ENCODE assay signal across 7 cellular contexts in the genomic region with DNA sequence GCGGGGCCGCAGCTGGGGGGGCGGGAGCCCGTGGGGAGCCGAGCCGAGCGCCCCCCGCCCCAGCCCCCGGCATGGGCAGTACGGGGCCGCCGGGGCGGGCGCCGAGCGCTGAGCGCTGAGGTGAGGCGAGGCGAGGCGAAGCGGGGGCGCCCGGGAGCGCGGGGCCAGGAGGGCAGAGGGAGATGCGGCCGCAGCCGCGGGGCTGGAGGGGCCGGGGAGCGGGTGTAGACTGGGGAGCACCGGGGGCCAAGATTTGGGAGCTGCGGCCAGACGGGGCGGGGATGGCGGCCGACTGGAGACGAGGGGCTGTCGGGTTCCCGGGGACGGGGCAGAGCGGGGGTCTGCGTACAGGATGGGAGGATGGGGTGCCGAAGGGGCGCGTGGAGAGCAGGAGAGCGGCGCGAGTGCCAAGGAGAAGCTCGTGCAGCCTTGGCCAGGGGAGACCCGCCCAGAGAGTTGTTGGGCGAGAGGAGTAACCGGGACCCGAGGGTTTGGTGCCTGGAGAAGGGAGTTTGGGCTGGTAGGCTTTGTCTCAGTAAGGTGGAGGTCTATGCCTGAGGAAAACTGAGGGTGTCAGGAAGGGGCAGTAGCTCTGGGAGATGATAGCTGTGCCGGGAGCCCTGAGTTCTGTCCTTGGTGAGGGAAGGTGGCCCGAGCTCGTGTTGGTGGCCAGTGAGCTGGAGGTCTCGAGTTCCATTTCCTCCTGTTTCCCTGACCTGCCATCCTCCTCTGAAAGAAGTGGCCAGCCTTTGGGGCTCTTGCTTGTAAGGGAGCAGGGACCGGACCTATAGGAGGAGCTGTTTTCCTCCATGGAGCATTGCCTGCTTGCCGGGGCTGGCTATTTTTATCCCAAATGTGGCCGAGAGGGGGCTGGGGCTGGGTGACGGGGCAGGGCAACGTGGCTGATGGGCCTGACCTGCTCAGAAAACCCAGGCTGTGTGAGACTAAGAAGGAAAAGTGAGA. TPM values are rescaled to one million over a fixed set of nuclear protein-coding genes. Genes with fewer than 3 reads are reported as not detected.
DNase-seq lines count a peak whose midpoint lies in the region; ATAC-seq, FAIRE-seq and TF ChIP-seq lines count a peak whose summit lies in the region.

No MANE protein-coding gene starts in this region.

- H3K79me2 ChIP-seq in SU-DHL-6 (ENCODE audit: insufficient read depth, low read length) = no peaks in the 10 kb centered on the region

- no peak overlapping the region for H3K27ac ChIP-seq in SU-DHL-6 (ENCODE audit: low read depth, low read length)
- peak overlapping the region; percentile 86 for H3K27ac ChIP-seq in colonic mucosa
- H3K27ac ChIP-seq in kidney (ENCODE audit: low read depth in 2 of 2, low read length in 2 of 2) = peak overlapping the region; percentile 72 to 73
- H3K27ac ChIP-seq in small intestine (ENCODE audit: low read depth in 1 of 2, low read length in 1 of 2) = peak overlapping the region; percentile 78 to 91

- TF ChIP-seq CTCF in SU-DHL-6 (IDR thresholded peaks at IDR 0.05; ENCODE audit: insufficient read depth, low read length, poor library complexity, severe bottlenecking) = no peak
- no peak for TF ChIP-seq CTCF in colonic mucosa (IDR thresholded peaks at IDR 0.05)
- peak; percentile 18 for TF ChIP-seq CTCF in kidney (IDR thresholded peaks at IDR 0.05; ENCODE audit: borderline replicate concordance, extremely low read depth, insufficient read depth)

- no peaks in the 10 kb centered on the region for H3K9me3 ChIP-seq in SU-DHL-6 (ENCODE audit: insufficient read depth, low read length)
- H3K9me3 ChIP-seq in colonic mucosa = no peaks in the 10 kb centered on the region
- no peaks in the 10 kb centered on the region for H3K9me3 ChIP-seq in kidney (ENCODE audit: control insufficient read depth in 1 of 2, low read length in 2 of 2)
- H3K9me3 ChIP-seq in small intestine (ENCODE audit: control insufficient read depth, low read depth) = no peaks in the 10 kb centered on the region

- peak overlapping the region; percentile 85 for H3K4me2 ChIP-seq in SU-DHL-6 (ENCODE audit: low read depth, low read length, poor library complexity, severe bottlenecking)

- H3K4me3 ChIP-seq in SU-DHL-6 (ENCODE audit: insufficient read depth, low read length, poor library complexity, severe bottlenecking) (peak overlapping the region; percentile 65), colonic mucosa (peak overlapping the region; percentile 46), kidney (ENCODE audit: low read length in 2 of 2) (peak overlapping the region; percentile 56 to 71), small intestine (ENCODE audit: low read depth in 1 of 2, low read length in 2 of 2) (peak overlapping the region; percentile 68 to 70)

- H3K27me3 ChIP-seq in SU-DHL-6 (ENCODE audit: low read length) = no peaks in the 10 kb centered on the region
- peaks cover 10% of the 10 kb centered on the region for H3K27me3 ChIP-seq in colonic mucosa
- H3K27me3 ChIP-seq in small intestine (ENCODE audit: control insufficient read depth in 2 of 2, insufficient read depth in 2 of 2, low read length in 2 of 2) = no peaks in the 10 kb centered on the region

- H3F3A ChIP-seq in SU-DHL-6 (ENCODE audit: insufficient read depth) = 0 out of 2 replicates have a peak, but pooled peaks cover 2% of the 10 kb centered on the region

- H3K9ac ChIP-seq in SU-DHL-6 (ENCODE audit: low read length) (peak overlapping the region; percentile 55; the same call in 1 of the 2 replicates), colonic mucosa (ENCODE audit: low read depth in 2 of 2, low read length in 2 of 2) (peak overlapping the region; percentile 76 to 83), kidney (ENCODE audit: low read length in 2 of 2) (peak overlapping the region; percentile 43 to 71)

- intact Hi-C loops in colonic mucosa (cut with DNase I) (no loop called here), kidney (cut with DNase I) (no loop called here)

- no peak for ATAC-seq in HG03280 (IDR thresholded peaks at IDR 0.05; ENCODE audit: unreplicated experiment)

- no peak for FAIRE-seq in HTR-8/SVneo (lab: Jason Lieb, UNC)
- FAIRE-seq in kidney (lab: Jason Lieb, UNC) = no peak
- FAIRE-seq in small intestine (lab: Jason Lieb, UNC) = no peak

- 1 to 3% (median 2%) methylated on average over 47 to 63 of the region's 63 CpGs for WGBS in small intestine, 3 donors

- DNase-seq in ELR (ENCODE audit: low read depth) = peak; percentile 92
- peak; percentile 77 for DNase-seq in HTR-8/SVneo (ENCODE audit: insufficient read length, low spot score)
- peak; percentile 69 for DNase-seq in colonic mucosa
- peak; percentile 84 for DNase-seq in kidney
- DNase-seq in small intestine = no peak

- H3K4me1 ChIP-seq in colonic mucosa (peaks cover 12% of the 10 kb centered on the region), kidney (ENCODE audit: control insufficient read depth in 1 of 2, insufficient read depth in 1 of 2, low read depth in 1 of 2, low read length in 2 of 2) (peaks cover 5 to 24% of the 10 kb centered on the region in 2 donors), small intestine (ENCODE audit: control insufficient read depth in 2 of 2, insufficient read depth in 1 of 2, low read depth in 1 of 2, low read length in 1 of 2) (peaks cover 2 to 9% of the 10 kb centered on the region in 2 donors)

- H3K36me3 ChIP-seq in SU-DHL-6 (ENCODE audit: low read length) = no peaks in the 10 kb centered on the region
- no peaks in the 10 kb centered on the region for H3K36me3 ChIP-seq in colonic mucosa
- H3K36me3 ChIP-seq in kidney (ENCODE audit: control insufficient read depth in 1 of 2, insufficient read depth in 2 of 2, low read length in 2 of 2) = no peaks in the 10 kb centered on the region
- H3K36me3 ChIP-seq in small intestine (ENCODE audit: control insufficient read depth in 2 of 2, insufficient read depth in 2 of 2, low read length in 2 of 2) = no peaks in the 10 kb centered on the region

- H2AFZ ChIP-seq in SU-DHL-6 (ENCODE audit: low read depth, low read length, severe bottlenecking) = no peak overlapping the region

- no peaks in the 10 kb centered on the region for H4K20me1 ChIP-seq in SU-DHL-6 (ENCODE audit: low read depth, low read length)

- H3K9me2 ChIP-seq in SU-DHL-6 (replicated peaks; ENCODE audit: insufficient read depth, low read length) = no peaks in the 10 kb centered on the region

RNA-seq across cellular contexts. Expression of a gene that starts 0.5 kb away (rescaled TPM):
- total RNA-seq in colonic mucosa = 1 to 10 TPM; 4.2 to 6.6 TPM
- total RNA-seq in kidney = 40.9 TPM
- polyA plus RNA-seq in kidney (ENCODE audit: insufficient read depth, low read depth, low replicate concordance) = 6.2 TPM
- polyA plus RNA-seq in small intestine = 10 to 100 TPM; 13.8 to 19.7 (median 16.0) TPM

RNA-seq across cellular contexts. Expression of a gene that starts 5.0 kb away (rescaled TPM):
- total RNA-seq in colonic mucosa (under 1 TPM in 1 of 2 donors, not detected in 1; 0.27 TPM), kidney (not detected)
- polyA plus RNA-seq in kidney (ENCODE audit: insufficient read depth, low read depth, low replicate concordance) (not detected), small intestine (100 to 1,000 TPM in 1 of 3 donors, 10 to 100 TPM in 1, 1 to 10 TPM in 1; 2.9 to 103 (median 42.0) TPM)

RNA-seq across cellular contexts. Expression of a gene that starts 53.4 kb away (rescaled TPM):
- total RNA-seq in colonic mucosa = 10 to 100 TPM; 53.4 to 83.6 TPM
- 74.8 TPM for total RNA-seq in kidney
- polyA plus RNA-seq in kidney (ENCODE audit: insufficient read depth, low read depth, low replicate concordance) = 153 TPM
- polyA plus RNA-seq in small intestine = 100 to 1,000 TPM; 109 to 131 (median 128) TPM
